11 cellular contexts compared by ENCODE assay signal in genomic region chr14:55604467-55604866, GRCh38.
"Had no signal": no experiment of that assay in that cellular context is flagged by ENCODE, and none has a peak within 500 bp of the region (broad histone marks: within the 10 kb centered on the region; RNA-seq: fewer than 3 reads in every experiment).

No MANE protein-coding gene starts in this region.

- H3K9me3 ChIP-seq: lower lobe of right lung had no signal

- H3K36me3 Mint-ChIP-seq: activated naive CD4-positive, alpha-beta T cell treated with anti-CD3 and anti-CD28 coated beads, Interleukin-2, amount 50 U/mL, for 72 hours; natural killer cell treated with Interleukin-12 subunit alpha and Interleukin-12 subunit beta and Interleukin-15 and Interleukin-18, amount 100 ng/mL, for 72 hours had no signal

- H3K36me3 ChIP-seq: lower lobe of right lung had no signal

- DNase-seq: activated CD4-positive, alpha-beta memory T cell treated with anti-CD3 and anti-CD28 coated beads for 36 hours; activated gamma-delta T cell treated with Interleukin-2 at 50 U/mL for 16 hours; activated T-cell treated with anti-CD3 and anti-CD28 coated beads for 4 hours; lower lobe of right lung; stimulated activated CD4-positive, alpha-beta T cell treated with anti-CD3 and anti-CD28 coated beads, Interleukin-1b, Interleukin-23, amount 100 ng/mL, for 48 hours; stimulated activated CD8-positive, alpha-beta memory T cell treated with anti-CD3 and anti-CD28 coated beads, Interleukin-4, amount 100 ng/mL, for 48 hours; stimulated activated naive CD4-positive, alpha-beta T cell; T-helper 2 cell had no signal

- H3K4me3 ChIP-seq: lower lobe of right lung had no signal

- ATAC-seq: lower lobe of right lung; natural killer cell treated with Interleukin-12 subunit alpha and Interleukin-12 subunit beta and Interleukin-15 and Interleukin-18, amount 100 ng/mL, for 72 hours had no signal

- H3K27me3 Mint-ChIP-seq: activated CD4-positive, alpha-beta memory T cell treated with anti-CD3 and anti-CD28 coated beads for 36 hours; natural killer cell treated with Interleukin-12 subunit alpha and Interleukin-12 subunit beta and Interleukin-15 and Interleukin-18, amount 100 ng/mL, for 72 hours had no signal

- H3K4me3 Mint-ChIP-seq: activated CD4-positive, alpha-beta memory T cell treated with anti-CD3 and anti-CD28 coated beads for 36 hours; activated T-helper 1 cell treated with anti-CD3 and anti-CD28 coated beads, Interleukin-12 subunit alpha, Interleukin-12 subunit beta, Interleukin-2, Interleukin-4 antibody, amounts not matched to agents 30 ng/mL and 10 ng/mL and 1 ng/mL, durations not matched to agents 14 hours and 24 hours and 36 hours; natural killer cell treated with Interleukin-12 subunit alpha and Interleukin-12 subunit beta and Interleukin-15 and Interleukin-18, amount 100 ng/mL, for 72 hours had no signal

- H3K27ac ChIP-seq: lower lobe of right lung had no signal

- H3K27ac Mint-ChIP-seq: activated CD4-positive, alpha-beta memory T cell treated with anti-CD3 and anti-CD28 coated beads for 36 hours; activated naive CD4-positive, alpha-beta T cell treated with anti-CD3 and anti-CD28 coated beads, Interleukin-2, amount 50 U/mL, for 72 hours; activated T-helper 1 cell treated with anti-CD3 and anti-CD28 coated beads, Interleukin-12 subunit alpha, Interleukin-12 subunit beta, Interleukin-2, Interleukin-4 antibody, amounts not matched to agents 30 ng/mL and 10 ng/mL and 1 ng/mL, durations not matched to agents 14 hours and 24 hours and 36 hours; natural killer cell treated with Interleukin-12 subunit alpha and Interleukin-12 subunit beta and Interleukin-15 and Interleukin-18, amount 100 ng/mL, for 72 hours had no signal

- H3K9me3 Mint-ChIP-seq: activated CD4-positive, alpha-beta memory T cell treated with anti-CD3 and anti-CD28 coated beads for 36 hours; activated naive CD4-positive, alpha-beta T cell treated with anti-CD3 and anti-CD28 coated beads, Interleukin-2, amount 50 U/mL, for 72 hours; activated T-helper 1 cell treated with anti-CD3 and anti-CD28 coated beads, Interleukin-12 subunit alpha, Interleukin-12 subunit beta, Interleukin-2, Interleukin-4 antibody, amounts not matched to agents 30 ng/mL and 10 ng/mL and 1 ng/mL, durations not matched to agents 14 hours and 24 hours and 36 hours; natural killer cell treated with Interleukin-12 subunit alpha and Interleukin-12 subunit beta and Interleukin-15 and Interleukin-18, amount 100 ng/mL, for 72 hours had no signal
